8 cellular contexts compared by ENCODE assay signal in genomic region chr10:75111906-75112703, GRCh38. TPM values are rescaled to one million over a fixed set of nuclear protein-coding genes. Genes with fewer than 3 reads are reported as not detected.
DNase-seq lines count a peak whose midpoint lies in the region; ATAC-seq and TF ChIP-seq lines count a peak whose summit lies in the region.

No MANE protein-coding gene starts in this region.

- peak; percentile 0 for TF ChIP-seq CTCF in astrocyte of the spinal cord (IDR thresholded peaks at IDR 0.05; ENCODE audit: low read depth, low read length)

- peak; percentile 35 for ATAC-seq in GM21390 (IDR thresholded peaks at IDR 0.05; ENCODE audit: unreplicated experiment)

- H3K4me3 ChIP-seq in astrocyte of the spinal cord (ENCODE audit: low read depth, low read length): peak overlapping the region; percentile 91

- DNase-seq in DMS 273 treated with DMSO at 0.1 percent for 48 hours (lab: John Stamatoyannopoulos, UW): peak; percentile 6
- DNase-seq in HT1080 (ENCODE audit: low read depth): peak; percentile 70
- DNase-seq in SKM-1 treated with dmso at 0.1 percent for 144 hours (lab: John Stamatoyannopoulos, UW; ENCODE audit: unreplicated experiment): peak; percentile 63
- DNase-seq in astrocyte of the spinal cord (ENCODE audit: low read depth, low spot score): peak; percentile 60
- peak; percentile 69 to 73 for DNase-seq in hippocampal formation (lab: John Stamatoyannopoulos, UW)
- DNase-seq in renal cortical epithelial cell (ENCODE audit: low read depth): peak; percentile 31
- no peak for DNase-seq in NCI-H446 treated with DMSO at 0.1 percent for 48 hours (lab: John Stamatoyannopoulos, UW)

- in situ Hi-C loops in astrocyte of the spinal cord (cut with HindIII; ENCODE audit: low sequenced_read_pairs): no loop called here

RNA-seq across cellular contexts. Expression of gene SAMD8, which starts 0.6 kb away (rescaled TPM):
- total RNA-seq in HT1080 (2014; rRNA removed; shearing (Covaris generic)): 9.9 and 15.2 TPM in 2 replicates
- polyA plus RNA-seq in HT1080 (2015; cell fraction: cytosol; rRNA removed): 11.5 and 16.4 TPM in 2 replicates
- polyA plus RNA-seq in HT1080 (2015; cell fraction: nucleus; rRNA removed): 12.1 and 15.5 TPM in 2 replicates
- total RNA-seq in renal cortical epithelial cell: 36.4 and 41.3 TPM in 2 replicates
